15 cellular contexts compared by ENCODE assay signal in the genomic region with DNA sequence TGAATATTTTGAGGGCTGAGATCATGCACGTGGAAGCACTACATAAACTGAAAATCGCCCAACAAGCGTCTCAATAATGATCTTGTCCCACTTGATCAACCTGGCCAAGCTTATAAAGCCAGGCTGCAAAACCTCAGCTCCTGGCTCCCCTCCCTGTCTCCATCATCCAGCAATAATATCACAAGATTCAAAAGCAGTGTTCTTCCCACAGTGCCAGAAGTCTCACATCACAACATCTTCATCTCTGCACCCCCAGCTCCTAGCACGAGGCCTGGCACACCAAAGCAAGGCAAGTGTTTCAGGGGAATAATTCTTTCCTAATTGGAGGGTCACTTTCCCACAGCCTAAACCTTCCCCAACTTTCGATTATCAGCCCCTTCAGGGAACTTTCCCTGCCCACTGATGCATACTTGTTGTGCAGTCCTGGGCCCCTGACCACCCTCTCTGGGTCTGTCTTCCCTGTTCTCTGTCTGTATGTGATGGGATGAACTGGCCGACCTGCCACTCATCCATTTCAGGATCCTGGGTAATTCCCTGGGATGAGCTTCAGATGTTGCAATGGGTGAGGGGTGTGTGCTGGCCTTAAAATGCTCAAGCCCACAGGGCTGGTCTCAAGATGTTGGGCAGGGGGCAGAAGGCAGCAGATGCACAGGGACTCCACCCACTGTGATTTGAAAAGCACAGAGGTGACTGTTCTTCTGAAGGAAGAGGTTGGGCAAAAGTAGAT.
DNase-seq lines count a peak whose midpoint lies in the region; ATAC-seq and TF ChIP-seq lines count a peak whose summit lies in the region.
"Had no signal": no experiment of that assay in that cellular context is flagged by ENCODE, and none has a peak within 500 bp of the region (broad histone marks: within the 10 kb centered on the region; RNA-seq: fewer than 3 reads in every experiment).

No MANE protein-coding gene starts in this region.

- H3K9me3 ChIP-seq in vagina (no peaks in the 10 kb centered on the region), Peyer's patch (no peaks in the 10 kb centered on the region)

- DNase-seq in activated T-cell treated with anti-CD3 and anti-CD28 coated beads, Interleukin-2, amount 50 U/mL, for 48 hours, result peak; percentile 2 to 5
- no peak for DNase-seq in activated T-cell treated with anti-CD3 and anti-CD28 coated beads, Interleukin-2, amount 50 U/mL, for 1 hour
- DNase-seq in coronary artery (ENCODE audit: low spot score) (peak; percentile 69), osteocyte (ENCODE audit: extremely low spot score, unreplicated experiment) (peak; percentile 40), vagina (ENCODE audit: extremely low spot score in 2 of 2) (peak; percentile 61 to 81), Peyer's patch (no peak), NCI-H1092 treated with DMSO at 0.1 percent for 48 hours (lab: John Stamatoyannopoulos, UW) (no peak), foreskin keratinocyte (no peak)
- DNase-seq: C1 segment of cervical spinal cord, EL, Kasumi-1, NCI-H1417, NCI-H2029, NCI-H510A treated with DMSO at 0.1 percent for 48 hours had no signal

- H3K4me1 ChIP-seq in vagina (peaks cover 43% of the 10 kb centered on the region), Peyer's patch (no peaks in the 10 kb centered on the region), foreskin keratinocyte (no peaks in the 10 kb centered on the region)

- ATAC-seq in foreskin keratinocyte, result no peak

- H3K4me3 Mint-ChIP-seq in osteocyte (ENCODE audit: unreplicated experiment), result no peak overlapping the region
- H3K4me3 Mint-ChIP-seq: H9 had no signal

- H3K4me3 ChIP-seq in coronary artery (no peak overlapping the region), vagina (no peak overlapping the region), Peyer's patch (no peak overlapping the region)

- H3K27me3 ChIP-seq in vagina (no peaks in the 10 kb centered on the region), Peyer's patch (no peaks in the 10 kb centered on the region), foreskin keratinocyte (peaks cover 32% of the 10 kb centered on the region)

- no peak for TF ChIP-seq CTCF in coronary artery (IDR thresholded peaks at IDR 0.05)
- no peak for TF ChIP-seq CTCF in osteocyte (IDR thresholded peaks at IDR 0.05)
- no peak for TF ChIP-seq CTCF in vagina (IDR thresholded peaks at IDR 0.05)
- no peak for TF ChIP-seq CTCF in Peyer's patch (IDR thresholded peaks at IDR 0.05)
- no peak for TF ChIP-seq CTCF in foreskin keratinocyte (conservative IDR thresholded peaks at IDR 0.05)

- no peak overlapping the region for H3K27ac Mint-ChIP-seq in osteocyte (ENCODE audit: unreplicated experiment)
- H3K27ac Mint-ChIP-seq: H9 had no signal

- intact Hi-C loops in vagina (cut with DNase I), result no loop called here

- no peaks in the 10 kb centered on the region for H3K9me3 Mint-ChIP-seq in osteocyte (ENCODE audit: unreplicated experiment)
- H3K9me3 Mint-ChIP-seq: H9 had no signal

- H3K4me1 Mint-ChIP-seq in osteocyte (ENCODE audit: unreplicated experiment), result peaks cover 13% of the 10 kb centered on the region

- H3K36me3 Mint-ChIP-seq in osteocyte (ENCODE audit: unreplicated experiment), result peaks cover 20% of the 10 kb centered on the region

- no peaks in the 10 kb centered on the region for H3K36me3 ChIP-seq in vagina
- H3K36me3 ChIP-seq in Peyer's patch, result no peaks in the 10 kb centered on the region

- no peaks in the 10 kb centered on the region for H3K27me3 Mint-ChIP-seq in osteocyte (ENCODE audit: unreplicated experiment)

- TF ChIP-seq POLR2A in vagina (IDR thresholded peaks at IDR 0.05) (no peak), Peyer's patch (IDR thresholded peaks at IDR 0.05) (no peak)

- H3K27ac ChIP-seq in coronary artery (no peak overlapping the region), vagina (no peak overlapping the region), Peyer's patch (no peak overlapping the region), foreskin keratinocyte (no peak overlapping the region)

Comparison
In these comparisons a context has a peak if more than half of its experiments do, and no peak if none do; other contexts are left out.
1. DNase-seq: peak in activated T-cell treated with anti-CD3 and anti-CD28 coated beads, Interleukin-2, amount 50 U/mL, for 48 hours (2 of 2), coronary artery (single experiment), osteocyte (single experiment) and vagina (2 of 2); none in activated T-cell treated with anti-CD3 and anti-CD28 coated beads, Interleukin-2, amount 50 U/mL, for 1 hour (single experiment), Peyer's patch (0 of 3), NCI-H1092 treated with DMSO at 0.1 percent for 48 hours (single experiment) and foreskin keratinocyte (0 of 2).